ENCODE assay signal across 9 cellular contexts in the genomic region with DNA sequence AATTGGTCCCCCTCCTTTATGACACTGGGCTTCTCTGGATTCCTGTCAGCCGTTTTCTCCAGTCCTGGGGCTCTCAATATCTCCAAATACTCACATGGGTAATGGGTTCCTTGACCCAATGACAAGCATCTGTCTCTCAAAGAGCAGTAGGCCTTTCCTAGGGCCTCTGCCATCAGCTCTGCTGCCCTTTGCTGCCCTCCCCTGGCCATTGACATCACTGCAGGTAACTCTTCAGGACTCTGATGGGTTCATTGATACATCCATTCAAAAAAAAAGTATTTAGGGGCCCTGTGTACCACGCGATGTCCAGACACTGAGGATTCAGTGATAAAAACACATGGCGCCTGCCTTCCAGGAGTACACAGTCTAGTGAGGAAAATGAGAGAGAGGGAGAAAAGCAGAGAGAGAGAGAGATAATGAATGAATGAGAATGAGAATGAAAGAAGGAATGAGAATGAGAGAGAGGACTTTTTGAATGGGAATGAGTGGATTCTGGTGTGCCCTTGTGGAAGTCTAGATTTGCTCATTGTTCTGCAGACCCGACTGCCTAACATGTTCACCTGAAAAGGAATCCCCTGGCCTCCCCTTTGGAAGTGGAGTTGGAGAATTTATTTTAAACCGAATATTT. TPM values are rescaled to one million over a fixed set of nuclear protein-coding genes. Genes with fewer than 3 reads are reported as not detected.
A peak's percentile ranks its signal among the peaks of the same experiment; 100 is the strongest.
DNase-seq lines count a peak whose midpoint lies in the region; ATAC-seq and TF ChIP-seq lines count a peak whose summit lies in the region.
"Had no signal": no experiment of that assay in that cellular context is flagged by ENCODE, and none has a peak within 500 bp of the region (broad histone marks: within the 10 kb centered on the region; RNA-seq: fewer than 3 reads in every experiment).

No MANE protein-coding gene starts in this region.

- H3K27me3 Mint-ChIP-seq in T-cell = peaks cover 0 to 3% of the 10 kb centered on the region in 2 donors

- no peak overlapping the region for H2BK120ac ChIP-seq in IMR-90 (ENCODE audit: low read depth, low read length)

- H3K4ac ChIP-seq in IMR-90 (ENCODE audit: low read depth, low read length) = no peak overlapping the region

- no peak overlapping the region for H3K27ac Mint-ChIP-seq in T-cell

- H2AK5ac ChIP-seq in IMR-90 (ENCODE audit: low read depth, low read length) = no peak overlapping the region

- H3K36me3 ChIP-seq in IMR-90 (ENCODE audit: control insufficient read depth, insufficient read depth, low read length) (no peaks in the 10 kb centered on the region), gastrocnemius medialis (no peaks in the 10 kb centered on the region)

- no peak overlapping the region for H3K4me2 ChIP-seq in IMR-90 (ENCODE audit: low read depth, low read length)

- TF ChIP-seq CTCF in IMR-90 (conservative IDR thresholded peaks at IDR 0.05; ENCODE audit: low read depth, low read length) (peak; percentile 71), gastrocnemius medialis (IDR thresholded peaks at IDR 0.05 in 4 of 5, conservative IDR thresholded peaks at IDR 0.05 in 1 of 5) (peak; percentile 61 to 86 (median 66))

- no peak overlapping the region for H2BK20ac ChIP-seq in IMR-90 (ENCODE audit: low read depth, low read length)

- H2AK9ac ChIP-seq in IMR-90 (replicated peaks; ENCODE audit: low read depth, low read length, poor library complexity) = no peak overlapping the region

- in situ Hi-C loops in IMR-90 (cut with MboI; ENCODE audit: low sequenced_read_pairs) (loop anchor here (5.0 to 25.0 kb wide), 2 partner anchors 340 to 630 kb away; no protein-coding TSS in a partner anchor), gastrocnemius medialis (cut with MboI; ENCODE audit: low sequenced_read_pairs in 4 of 4) (loop anchor here in 2 of 4 donors (25.0 kb wide), 1 partner anchor 330 kb away; no protein-coding TSS in a partner anchor)

- no peak overlapping the region for H3K18ac ChIP-seq in IMR-90 (ENCODE audit: low read depth, low read length)

- ATAC-seq in GM21576 (IDR thresholded peaks at IDR 0.05; ENCODE audit: unreplicated experiment) (peak; percentile 79), IMR-90 (ENCODE audit: low read depth) (peak; percentile 96), T-cell (replicated peaks in 1 of 4) (peak; percentile 65 to 81 (median 70)), gastrocnemius medialis (peak; percentile 51 to 87)

- H4K91ac ChIP-seq in IMR-90 (ENCODE audit: insufficient read depth, low read depth, low read length) = no peak overlapping the region

- H4K5ac ChIP-seq in IMR-90 (ENCODE audit: low read depth, low read length) = no peak overlapping the region

- H4K8ac ChIP-seq in IMR-90 (ENCODE audit: low read depth in 2 of 2, low read length in 2 of 2) = no peak overlapping the region

- no peak overlapping the region for H3K4me3 ChIP-seq in IMR-90 (ENCODE audit: insufficient read depth, low read depth, low read length)
- no peak overlapping the region for H3K4me3 ChIP-seq in gastrocnemius medialis

- peaks cover 0 to 8% (median 3%) of the 10 kb centered on the region in 3 donors for H3K4me1 Mint-ChIP-seq in T-cell

- H3K27me3 ChIP-seq in IMR-90 (ENCODE audit: control insufficient read depth, insufficient read depth, low read length) = no peaks in the 10 kb centered on the region; the same call in 1 of the 2 replicates
- H3K27me3 ChIP-seq in gastrocnemius medialis = no peaks in the 10 kb centered on the region

- no peak overlapping the region for H3K9ac ChIP-seq in IMR-90 (ENCODE audit: low read depth, low read length)

- H3K14ac ChIP-seq in IMR-90 (replicated peaks; ENCODE audit: low read depth, low read length) = no peak overlapping the region

- TF ChIP-seq RAD21 in IMR-90 (IDR thresholded peaks at IDR 0.05; ENCODE audit: low read length) = peak; percentile 69

- dilution Hi-C loops in IMR-90 (cut with HindIII; ENCODE audit: low sequenced_read_pairs, unreplicated experiment) = no loop called here

- POLR2A ChIA-PET in IMR-90 (lab: Charles Lee; ENCODE audit: unreplicated experiment) (no interaction called here), T-cell (lab: Charles Lee) (no interaction called here)

- CTCF ChIA-PET in IMR-90 (lab: Yijun Ruan, JAX) = interaction anchor here (0.5 to 1.3 kb wide), 5 partner anchors 12 to 345 kb away, joined by 3 to 6 read pairs (median 4); no protein-coding TSS in a partner anchor
- CTCF ChIA-PET in T-cell (lab: Charles Lee) = interaction anchor here (0.6 to 5.2 kb wide), 10 partner anchors 12 to 1060 kb away, joined by 3 to 41 read pairs (median 4); no protein-coding TSS in a partner anchor

- no TSS peak for BruUV-seq in IMR-90 (replicated peaks; lab: Mats Ljungman, UMichigan)

- no peaks in the 10 kb centered on the region for H3K4me1 ChIP-seq in IMR-90 (ENCODE audit: control insufficient read depth, insufficient read depth, low read length)
- no peaks in the 10 kb centered on the region for H3K4me1 ChIP-seq in gastrocnemius medialis

- H3K27ac ChIP-seq in IMR-90 (ENCODE audit: insufficient read depth, low read length) (no peak overlapping the region), gastrocnemius medialis (no peak overlapping the region)

- DNase-seq in GM04504 (ENCODE audit: low read depth) (peak; percentile 24), IMR-90 (peak; percentile 31), T-cell (peak; percentile 17 to 74 (median 55)), amniotic epithelial cell (ENCODE audit: low read depth) (peak; percentile 11), hepatic stellate cell (ENCODE audit: low spot score) (peak; percentile 58), gastrocnemius medialis (peak; percentile 18 to 39), NCI-H187 treated with DMSO at 0.1 percent for 48 hours (lab: John Stamatoyannopoulos, UW) (no peak)

- no peak overlapping the region for H3K56ac ChIP-seq in IMR-90 (ENCODE audit: extremely low read depth, insufficient read depth, low read length)

- no peaks in the 10 kb centered on the region for H3K9me3 Mint-ChIP-seq in T-cell

- H2AFZ ChIP-seq in IMR-90 (replicated peaks; ENCODE audit: low read length, poor library complexity) = no peak overlapping the region

- H3K9me3 ChIP-seq in IMR-90 (ENCODE audit: control insufficient read depth, insufficient read depth, low read length) (no peaks in the 10 kb centered on the region), gastrocnemius medialis (no peaks in the 10 kb centered on the region)

- intact Hi-C loops in IMR-90 (cut with micrococcal nuclease) (loop anchor here (1.0 to 5.0 kb wide), 3 partner anchors 344 to 685 kb away; no protein-coding TSS in a partner anchor), gastrocnemius medialis (cut with DNase I; ENCODE audit: low total_unique reads) (loop anchor here (5.0 kb wide), 2 partner anchors 70 to 345 kb away; a partner anchor contains a TSS)

- no peaks in the 10 kb centered on the region for H3K9me1 ChIP-seq in IMR-90 (ENCODE audit: insufficient read depth, low read length)

- no peaks in the 10 kb centered on the region for H4K20me1 ChIP-seq in IMR-90 (ENCODE audit: insufficient read depth, low read length)

- H2BK5ac ChIP-seq in IMR-90 (ENCODE audit: low read depth, low read length, poor library complexity, severe bottlenecking) = no peak overlapping the region

- WGBS in IMR-90 (ENCODE audit: extremely low coverage in 2 of 2, insufficient read length in 1 of 2), 2 experiments = 20% methylated on average over 2 of the region's 6 CpGs; no CpG with 5 or more reads in 1 of the 2 experiments

- no peak overlapping the region for H3K4me3 Mint-ChIP-seq in T-cell

- H3K23ac ChIP-seq in IMR-90 (ENCODE audit: low read depth, low read length) = no peak overlapping the region

- H3K36me3 Mint-ChIP-seq in T-cell = no peaks in the 10 kb centered on the region

- TF ChIP-seq POLR2A in IMR-90 (IDR thresholded peaks at IDR 0.05; ENCODE audit: low read depth, low read length) (no peak), gastrocnemius medialis (IDR thresholded peaks at IDR 0.05) (no peak)

- no peaks in the 10 kb centered on the region for H3K79me1 ChIP-seq in IMR-90 (ENCODE audit: low read depth in 1 of 2, low read length in 2 of 2)

- no peak overlapping the region for H2BK15ac ChIP-seq in IMR-90 (ENCODE audit: low read depth, low read length)

TF ChIP-seq in IMR-90, 13 proteins besides CTCF, POLR2A, EP300 and RAD21:
- TF ChIP-seq RCOR1 (IDR thresholded peaks at IDR 0.05; ENCODE audit: insufficient replicate concordance, low read length) (no peak), SMC3 (IDR thresholded peaks at IDR 0.05; ENCODE audit: low read depth, low read length) (peak; percentile 75)

RNA-seq across cellular contexts. Expression of a gene that starts 42.6 kb away (rescaled TPM):
- total RNA-seq in IMR-90 (2012; rRNA removed) (0.18 and 0.28 TPM in 2 replicates), T-cell (under 1 TPM in 1 of 5 donors, not detected in 4; 0.16 TPM), gastrocnemius medialis (1 to 10 TPM; 1.7 to 4.0 (median 2.4) TPM)
- polyA plus RNA-seq in IMR-90 (2012; rRNA removed) = 0.10 and 0.23 TPM in 2 replicates
- polyA plus RNA-seq in IMR-90 (2012; cell fraction: cytosol; rRNA removed) = 0.02 and 0.05 TPM in 2 replicates
- 0.06 TPM in 1 of 2 replicates, not detected in the other for polyA plus RNA-seq in IMR-90 (2012; cell fraction: nucleus; rRNA removed; ENCODE audit: low replicate concordance)
- total RNA-seq: mononuclear cell had no signal
